6 cellular contexts compared by ENCODE assay signal in genomic region chrX:153727108-153727931, GRCh38. TPM values are rescaled to one million over a fixed set of nuclear protein-coding genes. Genes with fewer than 3 reads are reported as not detected.
DNase-seq lines count a peak whose midpoint lies in the region; ATAC-seq and TF ChIP-seq lines count a peak whose summit lies in the region.

No MANE protein-coding gene starts in this region.

- TF ChIP-seq CTCF in GM12865 (IDR thresholded peaks at IDR 0.05; ENCODE audit: insufficient read depth, low read depth, low read length, missing control alignments) = no peak
- no peak for TF ChIP-seq CTCF in vagina (IDR thresholded peaks at IDR 0.05)

- no peaks in the 10 kb centered on the region for H3K36me3 ChIP-seq in vagina

- peaks cover 44% of the 10 kb centered on the region for H3K4me1 ChIP-seq in vagina

- no peak for ATAC-seq in HG03135 (IDR thresholded peaks at IDR 0.05; ENCODE audit: unreplicated experiment)

- no peaks in the 10 kb centered on the region for H3K9me3 ChIP-seq in vagina

- TF ChIP-seq POLR2A in vagina (IDR thresholded peaks at IDR 0.05) = no peak

- H3K4me3 ChIP-seq in GM12865 (ENCODE audit: low read depth, low read length) (peak overlapping the region; percentile 26), vagina (peak overlapping the region; percentile 17 to 63)

- peak overlapping the region; percentile 78 for H3K27ac ChIP-seq in vagina

- H3K27me3 ChIP-seq in vagina = no peaks in the 10 kb centered on the region

- DNase-seq in GM12865 (ENCODE audit: low read depth) (peak; percentile 18), SW480 (ENCODE audit: low spot score) (peak; percentile 61), inferior parietal cortex (ENCODE audit: extremely low spot score) (peak; percentile 53), vagina (ENCODE audit: extremely low spot score in 2 of 2) (no peak)
- DNase-seq in stimulated activated naive CD4-positive, alpha-beta T cell treated with Interleukin-2 at 50 U/mL for 16 hours (lab: John Stamatoyannopoulos, UW) = no peak

- intact Hi-C loops in vagina (cut with DNase I) = no loop called here

RNA-seq across cellular contexts. Expression of gene ABCD1, which starts 2.7 kb away (rescaled TPM):
- total RNA-seq in vagina = 11.0 TPM

RNA-seq across cellular contexts. Expression of gene BCAP31, which starts 3.1 kb away (rescaled TPM):
- total RNA-seq in vagina = 126 TPM

RNA-seq across cellular contexts. Expression of gene PLXNB3, which starts 36.7 kb away (rescaled TPM):
- total RNA-seq in vagina = 36.1 TPM

RNA-seq across cellular contexts. Expression of gene SLC6A8, which starts 39.6 kb away (rescaled TPM):
- total RNA-seq in vagina = 29.2 TPM

RNA-seq across cellular contexts. Expression of gene SRPK3, which starts 53.5 kb away (rescaled TPM):
- total RNA-seq in vagina = 0.25 TPM

Comparison
In these comparisons a context has a peak if more than half of its experiments do, and no peak if none do; other contexts are left out.
1. DNase-seq: peak in GM12865 (single experiment), SW480 (single experiment) and inferior parietal cortex (single experiment); none in vagina (0 of 2) and stimulated activated naive CD4-positive, alpha-beta T cell treated with Interleukin-2 at 50 U/mL for 16 hours (single experiment).